In the genomic region with DNA sequence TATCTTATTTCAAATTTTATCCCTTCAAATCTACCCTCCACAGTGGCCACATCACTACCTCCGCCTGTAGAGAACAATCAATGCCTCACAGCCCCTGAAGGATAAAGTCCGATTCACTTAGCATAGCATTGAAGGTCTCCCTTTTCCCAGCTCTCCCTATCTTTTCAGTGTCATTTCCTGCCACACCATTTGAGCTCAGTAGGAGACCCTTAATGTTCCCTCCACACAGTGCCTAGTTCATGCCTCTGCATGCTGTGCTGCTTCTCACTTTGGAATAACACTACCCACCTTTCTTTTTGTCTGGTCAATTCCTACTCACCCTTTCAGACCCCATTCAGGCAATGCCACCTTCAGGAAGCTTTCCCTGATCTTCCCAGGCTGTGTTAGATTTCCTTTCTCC, we compare ENCODE assay signal across 2 cellular contexts.
TF ChIP-seq lines count a peak whose summit lies in the region.

No MANE protein-coding gene starts in this region.

TF ChIP-seq in HEK293, 187 proteins besides CTCF, POLR2A, EP300 and RAD21:
- TF ChIP-seq ZNF48 (tag by site-specific recombination; IDR thresholded peaks at IDR 0.05) (no peak), ZIC2 (tag by site-specific recombination; IDR thresholded peaks at IDR 0.05) (peak; percentile 30; the same call in 1 of the 2 replicates)

TF ChIP-seq in H1, 55 proteins besides CTCF, POLR2A, EP300 and RAD21:
- TF ChIP-seq KDM1A (IDR thresholded peaks at IDR 0.05; ENCODE audit: borderline replicate concordance, low read length) (no peak), SP2 (IDR thresholded peaks at IDR 0.05; ENCODE audit: low read length) (no peak), HDAC6 (IDR thresholded peaks at IDR 0.05; ENCODE audit: low read depth, low read length) (no peak), SIRT6 (IDR thresholded peaks at IDR 0.05; ENCODE audit: low read length) (no peak), CHD2 (IDR thresholded peaks at IDR 0.05; ENCODE audit: low read length) (no peak), EZH2 (IDR thresholded peaks at IDR 0.05; ENCODE audit: low read depth, low read length, severe bottlenecking) (no peak), NRF1 (IDR thresholded peaks at IDR 0.05; ENCODE audit: low read depth, low read length) (no peak), PHF8 (conservative IDR thresholded peaks at IDR 0.05; ENCODE audit: low read depth, low read length) (no peak), YY1 (IDR thresholded peaks at IDR 0.05; ENCODE audit: low read depth, low read length) (no peak), ATF2 (IDR thresholded peaks at IDR 0.05; ENCODE audit: low read length) (no peak), MAFK (IDR thresholded peaks at IDR 0.05; ENCODE audit: low read depth, low read length) (no peak), RBBP5 (IDR thresholded peaks at IDR 0.05; ENCODE audit: borderline replicate concordance, low read depth, low read length) (no peak), GABPA (IDR thresholded peaks at IDR 0.05; ENCODE audit: borderline replicate concordance, insufficient read depth, low read length) (no peak), BCL11A (IDR thresholded peaks at IDR 0.05; ENCODE audit: low read depth in 2 of 2, low read length in 2 of 2) (no peak), SRF (IDR thresholded peaks at IDR 0.05; ENCODE audit: low read depth, low read length) (no peak), E2F6 (IDR thresholded peaks at IDR 0.05) (no peak)
TF ChIP-seq in H1: peak in this region for 0.
